19 cellular contexts compared by ENCODE assay signal in the genomic region with DNA sequence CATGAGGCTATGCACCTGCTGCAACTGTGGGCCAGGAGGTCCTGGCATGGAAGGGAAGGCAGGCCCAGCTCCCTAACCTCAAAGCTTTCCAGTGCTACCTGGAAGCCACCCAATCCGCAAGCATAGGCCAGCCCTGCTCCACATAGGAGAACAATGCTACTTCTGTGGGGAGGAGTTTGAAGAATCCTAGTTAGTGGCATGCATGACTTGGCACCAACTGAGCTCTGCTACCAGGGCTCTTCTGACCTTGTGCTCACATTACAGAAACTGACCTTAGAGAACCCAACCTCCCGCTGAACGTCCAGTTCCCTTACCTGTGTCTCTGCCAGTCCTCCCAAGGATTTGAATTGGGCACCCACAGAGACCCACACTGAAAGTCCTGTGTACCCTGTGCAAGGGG. TPM values are rescaled to one million over a fixed set of nuclear protein-coding genes. Genes with fewer than 3 reads are reported as not detected.
DNase-seq lines count a peak whose midpoint lies in the region; ATAC-seq and TF ChIP-seq lines count a peak whose summit lies in the region.
"Had no signal": no experiment of that assay in that cellular context is flagged by ENCODE, and none has a peak within 500 bp of the region (broad histone marks: within the 10 kb centered on the region; RNA-seq: fewer than 3 reads in every experiment).

No MANE protein-coding gene starts in this region.

- H3K36me3 Mint-ChIP-seq in nephron progenitor cell (ENCODE audit: low read depth) (peaks cover 76% of the 10 kb centered on the region), natural killer cell (no peaks in the 10 kb centered on the region), MCF 10A (ENCODE audit: insufficient read depth, unreplicated experiment) (peaks cover 38% of the 10 kb centered on the region)
- H3K36me3 Mint-ChIP-seq in activated T-helper 2 cell treated with anti-CD3 and anti-CD28 coated beads, Interferon-gamma antibody, Interleukin-2, Interleukin-4, amounts not matched to agents 10 μg/mL and 5 μg/mL and 100 μg/mL, durations not matched to agents 14 hours and 24 hours and 36 hours (ENCODE audit: low read depth) = peaks cover 10% of the 10 kb centered on the region

- ATAC-seq in left ventricle myocardium superior = peak; percentile 95
- ATAC-seq in natural killer cell = no peak
- ATAC-seq: CD8-positive, alpha-beta T cell; K562; PC-3 had no signal

- CTCF ChIA-PET in MCF 10A (lab: Yijun Ruan, JAX) = interaction anchor here (0.5 to 1.0 kb wide), 3 partner anchors 8 to 18 kb away, joined by 3 read pairs; no protein-coding TSS in a partner anchor

- H3K4me1 Mint-ChIP-seq in nephron progenitor cell = peaks cover 8% of the 10 kb centered on the region
- H3K4me1 Mint-ChIP-seq in natural killer cell = peaks cover 0 to 4% of the 10 kb centered on the region in 2 donors
- no peaks in the 10 kb centered on the region for H3K4me1 Mint-ChIP-seq in activated T-helper 2 cell treated with anti-CD3 and anti-CD28 coated beads, Interferon-gamma antibody, Interleukin-2, Interleukin-4, amounts not matched to agents 10 μg/mL and 5 μg/mL and 100 μg/mL, durations not matched to agents 14 hours and 24 hours and 36 hours (ENCODE audit: low read depth)
- no peaks in the 10 kb centered on the region for H3K4me1 Mint-ChIP-seq in MCF 10A (ENCODE audit: insufficient read depth, unreplicated experiment)

- H3K27ac Mint-ChIP-seq in nephron progenitor cell = peak overlapping the region; percentile 23
- H3K27ac Mint-ChIP-seq in natural killer cell = no peak overlapping the region
- H3K27ac Mint-ChIP-seq in activated T-helper 2 cell treated with anti-CD3 and anti-CD28 coated beads, Interferon-gamma antibody, Interleukin-2, Interleukin-4, amounts not matched to agents 10 μg/mL and 5 μg/mL and 100 μg/mL, durations not matched to agents 14 hours and 24 hours and 36 hours = no peak overlapping the region
- no peak overlapping the region for H3K27ac Mint-ChIP-seq in MCF 10A (ENCODE audit: low read depth, unreplicated experiment)
- H3K27ac Mint-ChIP-seq: CD8-positive, alpha-beta T cell had no signal

- H3K36me3 ChIP-seq in ascending aorta = peaks cover 0 to 28% of the 10 kb centered on the region in 2 donors

- peaks cover 0 to 22% of the 10 kb centered on the region in 2 donors for H3K4me1 ChIP-seq in ascending aorta
- H3K4me1 ChIP-seq: BLaER1 had no signal

- H3K9me3 Mint-ChIP-seq in nephron progenitor cell (no peaks in the 10 kb centered on the region), natural killer cell (no peaks in the 10 kb centered on the region), MCF 10A (ENCODE audit: unreplicated experiment) (no peaks in the 10 kb centered on the region)
- H3K9me3 Mint-ChIP-seq in activated T-helper 2 cell treated with anti-CD3 and anti-CD28 coated beads, Interferon-gamma antibody, Interleukin-2, Interleukin-4, amounts not matched to agents 10 μg/mL and 5 μg/mL and 100 μg/mL, durations not matched to agents 14 hours and 24 hours and 36 hours = no peaks in the 10 kb centered on the region
- H3K9me3 Mint-ChIP-seq: CD8-positive, alpha-beta T cell had no signal

- no peaks in the 10 kb centered on the region for H3K9me3 ChIP-seq in ascending aorta
- H3K9me3 ChIP-seq: BLaER1 had no signal

- peak; percentile 33 for DNase-seq in D341Med (ENCODE audit: low spot score)
- DNase-seq in ascending aorta (ENCODE audit: low spot score in 2 of 2) = no peak
- DNase-seq in left ventricle myocardium superior = peak; percentile 73
- DNase-seq in nephron progenitor cell = no peak
- no peak for DNase-seq in natural killer cell
- no peak for DNase-seq in activated T-helper 2 cell treated with anti-CD3 and anti-CD28 coated beads, Interferon-gamma antibody, Interleukin-2, Interleukin-4, amounts not matched to agents 10 μg/mL and 5 μg/mL and 100 μg/mL, durations not matched to agents 14 hours and 24 hours and 36 hours (ENCODE audit: low spot score)
- DNase-seq in activated CD4-positive, CD25-positive, alpha-beta regulatory T cell (lab: John Stamatoyannopoulos, UW) = no peak
- DNase-seq in MCF 10A (ENCODE audit: unreplicated experiment) = no peak
- DNase-seq: CD8-positive, alpha-beta T cell; DND-41; GOT3; MV-4-11; NCI-H1436; NCI-H2081; NCI-H510A; NCI-H774; PC-3 had no signal

- intact Hi-C loops in ascending aorta (cut with DNase I) (no loop called here), left ventricle myocardium superior (cut with micrococcal nuclease) (no loop called here), natural killer cell (cut with micrococcal nuclease) (no loop called here), MCF 10A (cut with micrococcal nuclease) (no loop called here)
- intact Hi-C loops in activated T-helper 2 cell treated with anti-CD3 and anti-CD28 coated beads, Interferon-gamma antibody, Interleukin-2, Interleukin-4, amounts not matched to agents 10 μg/mL and 5 μg/mL and 100 μg/mL, durations not matched to agents 14 hours and 24 hours and 36 hours (cut with micrococcal nuclease) = no loop called here

- no TSS peak for BruUV-seq in MCF 10A (replicated peaks; lab: Mats Ljungman, UMichigan)

- H3K4me3 Mint-ChIP-seq in nephron progenitor cell (no peak overlapping the region), natural killer cell (no peak overlapping the region), MCF 10A (ENCODE audit: unreplicated experiment) (no peak overlapping the region)
- H3K4me3 Mint-ChIP-seq in activated T-helper 2 cell treated with anti-CD3 and anti-CD28 coated beads, Interferon-gamma antibody, Interleukin-2, Interleukin-4, amounts not matched to agents 10 μg/mL and 5 μg/mL and 100 μg/mL, durations not matched to agents 14 hours and 24 hours and 36 hours (ENCODE audit: low read depth) = no peak overlapping the region
- H3K4me3 Mint-ChIP-seq: CD8-positive, alpha-beta T cell had no signal

- H3K27me3 Mint-ChIP-seq in nephron progenitor cell (ENCODE audit: low read depth, poor library complexity) (no peaks in the 10 kb centered on the region), natural killer cell (ENCODE audit: low read depth in 2 of 2) (no peaks in the 10 kb centered on the region), MCF 10A (ENCODE audit: insufficient read depth, unreplicated experiment) (no peaks in the 10 kb centered on the region)
- no peaks in the 10 kb centered on the region for H3K27me3 Mint-ChIP-seq in activated T-helper 2 cell treated with anti-CD3 and anti-CD28 coated beads, Interferon-gamma antibody, Interleukin-2, Interleukin-4, amounts not matched to agents 10 μg/mL and 5 μg/mL and 100 μg/mL, durations not matched to agents 14 hours and 24 hours and 36 hours (ENCODE audit: low read depth)

- TF ChIP-seq CTCF in ascending aorta (IDR thresholded peaks at IDR 0.05) (no peak), nephron progenitor cell (IDR thresholded peaks at IDR 0.05) (no peak), natural killer cell (IDR thresholded peaks at IDR 0.05) (no peak), MCF 10A (IDR thresholded peaks at IDR 0.05; ENCODE audit: unreplicated experiment) (no peak)

- POLR2A ChIA-PET in MCF 10A (lab: Yijun Ruan, JAX) = no interaction called here

- no peaks in the 10 kb centered on the region for H3K27me3 ChIP-seq in ascending aorta
- H3K27me3 ChIP-seq: BLaER1 had no signal

- no peak overlapping the region for H3K4me3 ChIP-seq in ascending aorta
- H3K4me3 ChIP-seq: BLaER1, K562 had no signal

- peak overlapping the region; percentile 42 to 44 for H3K27ac ChIP-seq in ascending aorta
- H3K27ac ChIP-seq: BLaER1 had no signal

RNA-seq across cellular contexts. Expression of a gene that starts 58.8 kb away (rescaled TPM):
- total RNA-seq in ascending aorta (7.5 TPM), left ventricle myocardium superior (61.1 TPM), natural killer cell (10 to 100 TPM in 2 of 3 donors, 1 to 10 TPM in 1; 7.8 to 11.7 (median 10.3) TPM), MCF 10A (2022) (16.8 and 23.0 TPM in 2 replicates)
- total RNA-seq in activated T-helper 2 cell treated with anti-CD3 and anti-CD28 coated beads, Interferon-gamma antibody, Interleukin-2, Interleukin-4, amounts not matched to agents 10 μg/mL and 5 μg/mL and 100 μg/mL, durations not matched to agents 14 hours and 24 hours and 36 hours = 7.7 and 8.9 TPM in 2 replicates

Comparison
In these comparisons a context has a peak if more than half of its experiments do, and no peak if none do; other contexts are left out.
1. DNase-seq: peak in D341Med (single experiment) and left ventricle myocardium superior (single experiment); none in ascending aorta (0 of 2), nephron progenitor cell (single experiment), natural killer cell (single experiment), activated T-helper 2 cell treated with anti-CD3 and anti-CD28 coated beads, Interferon-gamma antibody, Interleukin-2, Interleukin-4, amounts not matched to agents 10 μg/mL and 5 μg/mL and 100 μg/mL, durations not matched to agents 14 hours and 24 hours and 36 hours (single experiment), activated CD4-positive, CD25-positive, alpha-beta regulatory T cell (0 of 4) and MCF 10A (single experiment).